8 cellular contexts compared by ENCODE assay signal in genomic region chr4:105472871-105473339, GRCh38. TPM values are rescaled to one million over a fixed set of nuclear protein-coding genes. Genes with fewer than 3 reads are reported as not detected.
A peak's percentile ranks its signal among the peaks of the same experiment; 100 is the strongest.
DNase-seq lines count a peak whose midpoint lies in the region; ATAC-seq lines count a peak whose summit lies in the region.

No MANE protein-coding gene starts in this region.

- H3K36me3 ChIP-seq in iPS-18a (ENCODE audit: control insufficient read depth, low read depth, low read length), result no peaks in the 10 kb centered on the region

- peak overlapping the region; percentile 96 for H3K4me3 Mint-ChIP-seq in activated naive CD8-positive, alpha-beta T cell
- peak overlapping the region; percentile 97 for H3K4me3 Mint-ChIP-seq in stimulated activated naive CD8-positive, alpha-beta T cell treated with anti-CD3 and anti-CD28 coated beads, Interleukin-15, Interleukin-2, amounts not matched to agents 100 ng/mL and 50 ng/mL, for 24 hours

- H3K9ac ChIP-seq in iPS-18a (ENCODE audit: low read length), result peak overlapping the region; percentile 92

- H3K36me3 Mint-ChIP-seq in activated naive CD8-positive, alpha-beta T cell, result peaks cover 7% of the 10 kb centered on the region
- H3K36me3 Mint-ChIP-seq in stimulated activated naive CD8-positive, alpha-beta T cell treated with anti-CD3 and anti-CD28 coated beads, Interleukin-15, Interleukin-2, amounts not matched to agents 100 ng/mL and 50 ng/mL, for 24 hours (ENCODE audit: low read depth), result peaks cover 24% of the 10 kb centered on the region

- peaks cover 11% of the 10 kb centered on the region for H3K4me1 ChIP-seq in iPS-18a (ENCODE audit: control insufficient read depth, low read depth, low read length)

- DNase-seq in NCI-H2029 treated with DMSO at 0.1 percent for 48 hours (lab: John Stamatoyannopoulos, UW) (peak; percentile 45), NCI-H2029 (lab: John Stamatoyannopoulos, UW) (no peak), foreskin melanocyte (no peak), cerebellum (ENCODE audit: low spot score) (no peak)

- H3K4me1 Mint-ChIP-seq in activated naive CD8-positive, alpha-beta T cell (ENCODE audit: low read depth), result peaks cover 50% of the 10 kb centered on the region
- H3K4me1 Mint-ChIP-seq in stimulated activated naive CD8-positive, alpha-beta T cell treated with anti-CD3 and anti-CD28 coated beads, Interleukin-15, Interleukin-2, amounts not matched to agents 100 ng/mL and 50 ng/mL, for 24 hours (ENCODE audit: low read depth), result peaks cover 49% of the 10 kb centered on the region

- H3K27ac ChIP-seq in iPS-18a (ENCODE audit: low read length), result no peak overlapping the region

- ATAC-seq in HG03432 (IDR thresholded peaks at IDR 0.05; ENCODE audit: unreplicated experiment), result peak; percentile 29

- H3K27me3 Mint-ChIP-seq in activated naive CD8-positive, alpha-beta T cell, result no peaks in the 10 kb centered on the region
- no peaks in the 10 kb centered on the region for H3K27me3 Mint-ChIP-seq in stimulated activated naive CD8-positive, alpha-beta T cell treated with anti-CD3 and anti-CD28 coated beads, Interleukin-15, Interleukin-2, amounts not matched to agents 100 ng/mL and 50 ng/mL, for 24 hours

- H3K9me3 Mint-ChIP-seq in activated naive CD8-positive, alpha-beta T cell (ENCODE audit: low read depth), result no peaks in the 10 kb centered on the region
- no peaks in the 10 kb centered on the region for H3K9me3 Mint-ChIP-seq in stimulated activated naive CD8-positive, alpha-beta T cell treated with anti-CD3 and anti-CD28 coated beads, Interleukin-15, Interleukin-2, amounts not matched to agents 100 ng/mL and 50 ng/mL, for 24 hours

- peak overlapping the region; percentile 74 for H3K4me3 ChIP-seq in iPS-18a (ENCODE audit: low read length)

- H3K27me3 ChIP-seq in iPS-18a (ENCODE audit: control insufficient read depth, insufficient read depth, low read length), result peaks cover 24% of the 10 kb centered on the region

- no peaks in the 10 kb centered on the region for H3K9me3 ChIP-seq in iPS-18a (ENCODE audit: control insufficient read depth, low read depth, low read length)

- peak overlapping the region; percentile 97 for H3K27ac Mint-ChIP-seq in activated naive CD8-positive, alpha-beta T cell
- peak overlapping the region; percentile 98 for H3K27ac Mint-ChIP-seq in stimulated activated naive CD8-positive, alpha-beta T cell treated with anti-CD3 and anti-CD28 coated beads, Interleukin-15, Interleukin-2, amounts not matched to agents 100 ng/mL and 50 ng/mL, for 24 hours

RNA-seq across cellular contexts. Expression of gene PPA2, which starts 1.0 kb away (rescaled TPM):
- total RNA-seq in cerebellum, result 60.1 TPM
